ENCODE assay signal across 10 cellular contexts in genomic region chr4:113976937-113977855, GRCh38. TPM values are rescaled to one million over a fixed set of nuclear protein-coding genes. Genes with fewer than 3 reads are reported as not detected.
DNase-seq lines count a peak whose midpoint lies in the region; ATAC-seq and TF ChIP-seq lines count a peak whose summit lies in the region.
"Had no signal": no experiment of that assay in that cellular context is flagged by ENCODE, and none has a peak within 500 bp of the region (broad histone marks: within the 10 kb centered on the region; RNA-seq: fewer than 3 reads in every experiment).

No MANE protein-coding gene starts in this region.

- intact Hi-C loops in heart right ventricle (cut with DNase I) (no loop called here), left cardiac atrium (cut with DNase I) (no loop called here)
- intact Hi-C loops in naive thymus-derived CD4-positive, alpha-beta T cell (cut with micrococcal nuclease) = no loop called here

- DNase-seq in heart right ventricle (no peak), left cardiac atrium (no peak), coronary artery (ENCODE audit: low spot score) (no peak), CD1c-positive myeloid dendritic cell (ENCODE audit: extremely low spot score) (no peak)
- no peak for DNase-seq in naive thymus-derived CD4-positive, alpha-beta T cell
- DNase-seq: endodermal cell, NCI-H526 treated with DMSO at 0.1 percent for 48 hours had no signal

- H3K27ac ChIP-seq in heart right ventricle (peak overlapping the region in 6 of 10 donors; percentile 6 to 81 (median 16)), coronary artery (peak overlapping the region; percentile 54 to 95), mesodermal cell (ENCODE audit: low read depth, low read length, severe bottlenecking) (no peak overlapping the region), urinary bladder (ENCODE audit: low read depth) (peak overlapping the region; percentile 50)
- no peak overlapping the region for H3K27ac ChIP-seq in naive thymus-derived CD4-positive, alpha-beta T cell (ENCODE audit: low read depth, low read length)

- POLR2A ChIA-PET in naive thymus-derived CD4-positive, alpha-beta T cell (lab: Charles Lee) = no interaction called here

- H3K4me1 Mint-ChIP-seq in naive thymus-derived CD4-positive, alpha-beta T cell = peaks cover 11 to 30% (median 18%) of the 10 kb centered on the region in 7 donors
- peaks cover 16% of the 10 kb centered on the region for H3K4me1 Mint-ChIP-seq in stimulated activated memory B cell treated with anti-CD40 and anti-IgM and Interleukin-4, amounts not matched to agents 10 μg/mL and 1 μg/mL and 100 μg/mL, for 72 hours

- TF ChIP-seq CTCF in heart right ventricle (IDR thresholded peaks at IDR 0.05) = no peak
- no peak for TF ChIP-seq CTCF in coronary artery (IDR thresholded peaks at IDR 0.05)

- H3K27ac Mint-ChIP-seq in naive thymus-derived CD4-positive, alpha-beta T cell = no peak overlapping the region
- no peak overlapping the region for H3K27ac Mint-ChIP-seq in stimulated activated memory B cell treated with anti-CD40 and anti-IgM and Interleukin-4, amounts not matched to agents 10 μg/mL and 1 μg/mL and 100 μg/mL, for 72 hours
- H3K27ac Mint-ChIP-seq: endodermal cell had no signal

- WGBS in heart right ventricle, 2 donors = 52 to 68% methylated on average over 2 of the region's 2 CpGs
- WGBS in mesodermal cell (ENCODE audit: insufficient coverage in 2 of 2), 2 experiments = no CpG with 5 or more reads among the region's 2 CpGs
- 27% methylated on average over 2 of the region's 2 CpGs for WGBS in urinary bladder

- H3K36me3 ChIP-seq in heart right ventricle (no peaks in the 10 kb centered on the region), mesodermal cell (ENCODE audit: control insufficient read depth, insufficient read depth, low read length) (no peaks in the 10 kb centered on the region), urinary bladder (ENCODE audit: insufficient read depth) (no peaks in the 10 kb centered on the region)
- H3K36me3 ChIP-seq in naive thymus-derived CD4-positive, alpha-beta T cell (ENCODE audit: control insufficient read depth in 2 of 3, insufficient read depth in 3 of 3, low read length in 3 of 3) = no peaks in the 10 kb centered on the region

- peaks cover 0 to 16% (median 0%) of the 10 kb centered on the region in 11 donors for H3K9me3 ChIP-seq in heart right ventricle
- no peaks in the 10 kb centered on the region for H3K9me3 ChIP-seq in mesodermal cell (ENCODE audit: control insufficient read depth, low read length)
- H3K9me3 ChIP-seq in naive thymus-derived CD4-positive, alpha-beta T cell (ENCODE audit: control insufficient read depth in 2 of 3, low read length in 3 of 3) = no peaks in the 10 kb centered on the region

- H3K4me1 ChIP-seq in heart right ventricle (peaks cover 0 to 16% (median 6%) of the 10 kb centered on the region in 9 donors), mesodermal cell (ENCODE audit: control insufficient read depth, insufficient read depth, low read length, poor library complexity, severe bottlenecking) (no peaks in the 10 kb centered on the region), urinary bladder (ENCODE audit: insufficient read depth) (no peaks in the 10 kb centered on the region)
- H3K4me1 ChIP-seq in naive thymus-derived CD4-positive, alpha-beta T cell (ENCODE audit: control insufficient read depth in 2 of 2, insufficient read depth in 2 of 2, low read length in 2 of 2) = peaks cover 0 to 7% of the 10 kb centered on the region in 2 donors

- peak overlapping the region in 1 of 10 donors; percentile 22 for H3K4me3 Mint-ChIP-seq in naive thymus-derived CD4-positive, alpha-beta T cell
- no peak overlapping the region for H3K4me3 Mint-ChIP-seq in stimulated activated memory B cell treated with anti-CD40 and anti-IgM and Interleukin-4, amounts not matched to agents 10 μg/mL and 1 μg/mL and 100 μg/mL, for 72 hours
- H3K4me3 Mint-ChIP-seq: endodermal cell had no signal

- peaks cover 31 to 74% (median 39%) of the 10 kb centered on the region in 5 donors for H3K27me3 Mint-ChIP-seq in naive thymus-derived CD4-positive, alpha-beta T cell
- H3K27me3 Mint-ChIP-seq in stimulated activated memory B cell treated with anti-CD40 and anti-IgM and Interleukin-4, amounts not matched to agents 10 μg/mL and 1 μg/mL and 100 μg/mL, for 72 hours = peaks cover 70% of the 10 kb centered on the region

- ATAC-seq in heart right ventricle (peak in 1 of 8 donors; percentile 4), left cardiac atrium (no peak)
- ATAC-seq in naive thymus-derived CD4-positive, alpha-beta T cell = no peak
- no peak for ATAC-seq in stimulated activated memory B cell treated with anti-CD40 and anti-IgM and Interleukin-4, amounts not matched to agents 10 μg/mL and 1 μg/mL and 100 μg/mL, for 72 hours

- H3K4me3 ChIP-seq in heart right ventricle = peak overlapping the region in 8 of 10 donors; percentile 53 to 72 (median 66)
- H3K4me3 ChIP-seq in coronary artery = peak overlapping the region; percentile 80
- H3K4me3 ChIP-seq in mesodermal cell (ENCODE audit: extremely low read depth, insufficient read depth, low read length, poor library complexity, severe bottlenecking) = peak overlapping the region; percentile 3
- H3K4me3 ChIP-seq in urinary bladder (ENCODE audit: low read depth, low read length) = peak overlapping the region; percentile 14
- no peak overlapping the region for H3K4me3 ChIP-seq in naive thymus-derived CD4-positive, alpha-beta T cell (ENCODE audit: low read length)

- CTCF ChIA-PET in naive thymus-derived CD4-positive, alpha-beta T cell (lab: Charles Lee) = no interaction called here

- peaks cover 2 to 19% (median 10%) of the 10 kb centered on the region in 11 donors for H3K9me3 Mint-ChIP-seq in naive thymus-derived CD4-positive, alpha-beta T cell
- peaks cover 10% of the 10 kb centered on the region for H3K9me3 Mint-ChIP-seq in stimulated activated memory B cell treated with anti-CD40 and anti-IgM and Interleukin-4, amounts not matched to agents 10 μg/mL and 1 μg/mL and 100 μg/mL, for 72 hours
- H3K9me3 Mint-ChIP-seq: endodermal cell had no signal

- H3K27me3 ChIP-seq in heart right ventricle = peaks cover 0 to 46% (median 16%) of the 10 kb centered on the region in 7 donors
- H3K27me3 ChIP-seq in naive thymus-derived CD4-positive, alpha-beta T cell (ENCODE audit: control insufficient read depth in 2 of 2, insufficient read depth in 2 of 2, low read length in 2 of 2) = peaks cover 0 to 16% of the 10 kb centered on the region in 2 donors

- peaks cover 0 to 24% (median 9%) of the 10 kb centered on the region in 5 donors for H3K36me3 Mint-ChIP-seq in naive thymus-derived CD4-positive, alpha-beta T cell
- peaks cover 6% of the 10 kb centered on the region for H3K36me3 Mint-ChIP-seq in stimulated activated memory B cell treated with anti-CD40 and anti-IgM and Interleukin-4, amounts not matched to agents 10 μg/mL and 1 μg/mL and 100 μg/mL, for 72 hours

RNA-seq across cellular contexts. Expression of gene ARSJ, which starts 2.3 kb away (rescaled TPM):
- 1 to 10 TPM in 6 of 10 donors, under 1 TPM in 4; 0.59 to 6.6 (median 1.4) TPM for total RNA-seq in heart right ventricle
- under 1 TPM; 0.44 to 0.52 TPM for polyA plus RNA-seq in heart right ventricle
- total RNA-seq in left cardiac atrium = 1 to 10 TPM; 3.4 to 5.3 TPM
- polyA plus RNA-seq in mesodermal cell (2013, experiment 1 of 2) = 4.0 TPM
- 3.5 TPM for polyA plus RNA-seq in mesodermal cell (2013, experiment 2 of 2)
- 20.6 TPM for total RNA-seq in urinary bladder
- polyA plus RNA-seq in urinary bladder = 5.5 TPM
- total RNA-seq in naive thymus-derived CD4-positive, alpha-beta T cell = under 1 TPM in 2 of 5 experiments, not detected in 3; 0.24 to 0.29 TPM
- polyA plus RNA-seq in naive thymus-derived CD4-positive, alpha-beta T cell = under 1 TPM in 1 of 2 donors, not detected in 1; 0.17 TPM

Comparison
In these comparisons a context has a peak if more than half of its experiments do, and no peak if none do; other contexts are left out.
1. H3K27ac ChIP-seq: peak in heart right ventricle (6 of 10), coronary artery (2 of 2) and urinary bladder (single experiment); none in mesodermal cell (single experiment) and naive thymus-derived CD4-positive, alpha-beta T cell (single experiment).